22 cellular contexts compared by ENCODE assay signal in the genomic region with DNA sequence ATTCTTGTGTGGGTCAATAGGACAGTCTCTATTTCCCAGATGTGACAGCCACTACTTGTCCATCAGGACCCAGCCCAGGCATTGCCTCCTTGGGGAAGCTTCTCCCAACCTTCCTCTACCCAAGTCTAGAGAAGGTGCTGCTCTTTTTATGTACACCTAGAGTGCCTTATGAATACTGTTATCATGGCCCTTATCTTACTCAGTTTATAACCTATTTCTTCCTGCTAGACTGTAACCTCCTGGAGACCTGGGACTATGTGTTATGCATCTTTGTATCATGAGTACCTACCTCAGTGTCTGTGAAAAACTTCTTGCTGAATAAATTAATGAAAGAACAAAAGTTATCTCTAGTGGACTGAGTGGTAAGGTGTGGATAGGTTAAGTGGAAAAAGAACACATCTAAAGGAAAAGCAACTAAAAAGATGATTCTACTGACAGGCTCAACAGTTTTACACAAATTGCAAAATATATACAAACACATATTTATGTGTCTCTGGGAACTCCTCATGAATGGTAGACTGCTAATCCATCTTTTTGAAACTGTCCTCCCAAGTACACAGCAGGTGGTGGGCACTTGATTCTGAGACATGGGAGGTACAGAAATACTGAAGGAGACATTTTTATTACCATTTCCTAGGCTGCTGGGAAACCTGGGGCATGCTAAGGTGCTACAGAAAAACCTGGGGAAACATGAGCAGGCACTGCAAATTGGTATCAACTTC.
"Had no signal": no experiment of that assay in that cellular context is flagged by ENCODE, and none has a peak within 500 bp of the region (broad histone marks: within the 10 kb centered on the region; RNA-seq: fewer than 3 reads in every experiment).

No MANE protein-coding gene starts in this region.

- H3K4me3 Mint-ChIP-seq: activated CD8-positive, alpha-beta T cell treated with anti-CD3 and anti-CD28 coated beads, Interleukin-2, amount 10 ng/mL, durations not matched to agents 7 days and 5 days; activated T-cell treated with anti-CD3 and anti-CD28 coated beads, Interleukin-2, amount 50 U/mL, for 72 hours; brain; neural progenitor cell; WTC11 had no signal

- H3K9me3 Mint-ChIP-seq: activated naive CD4-positive, alpha-beta T cell treated with anti-CD3 and anti-CD28 coated beads, Interleukin-2, amount 50 U/mL, for 72 hours; activated T-cell treated with anti-CD3 and anti-CD28 coated beads, Interleukin-2, amount 50 U/mL, for 72 hours; brain; neural progenitor cell; WTC11 had no signal

- H3K9ac ChIP-seq: neural progenitor cell had no signal

- DNase-seq: activated CD4-positive, alpha-beta T cell treated with anti-CD3 and anti-CD28 coated beads for 4 hours; activated CD8-positive, alpha-beta memory T cell treated with anti-CD3 and anti-CD28 coated beads, Interleukin-2, amount 50 U/mL, for 4 hours; activated CD8-positive, alpha-beta T cell treated with anti-CD3 and anti-CD28 coated beads, Interleukin-2, amount 10 ng/mL, durations not matched to agents 7 days and 5 days; activated gamma-delta T cell; activated T-cell treated with anti-CD3 and anti-CD28 coated beads, Interleukin-2, amount 50 U/mL, for 72 hours; central memory CD4-positive, alpha-beta T cell; cortex of kidney; effector CD4-positive, alpha-beta T cell; hippocampal formation; kidney; left ventricle myocardium superior; pancreas; sigmoid colon; stimulated activated CD4-positive, alpha-beta T cell treated with anti-CD3 and anti-CD28 coated beads, Interleukin-12 subunit alpha, Interleukin-12 subunit beta, amount 100 ng/mL, for 4 hours; stimulated activated CD4-positive, alpha-beta T cell treated with anti-CD3 and anti-CD28 coated beads, Interleukin-2, amount 100 ng/mL, for 24 hours; T-helper 2 cell had no signal

- H3K27me3 Mint-ChIP-seq: brain had no signal

- ATAC-seq: activated CD8-positive, alpha-beta T cell treated with anti-CD3 and anti-CD28 coated beads, Interleukin-2, amount 10 ng/mL, durations not matched to agents 7 days and 5 days; activated naive CD4-positive, alpha-beta T cell treated with anti-CD3 and anti-CD28 coated beads, Interleukin-2, amount 50 U/mL, for 72 hours; activated T-cell treated with anti-CD3 and anti-CD28 coated beads, Interleukin-2, amount 50 U/mL, for 72 hours; left ventricle myocardium superior; pancreas; WTC11 had no signal

- H3K36me3 Mint-ChIP-seq: activated naive CD4-positive, alpha-beta T cell treated with anti-CD3 and anti-CD28 coated beads, Interleukin-2, amount 50 U/mL, for 72 hours; WTC11 had no signal

- H3K36me3 ChIP-seq: esophagus muscularis mucosa, neural progenitor cell, pancreas, sigmoid colon had no signal

- H3K27me3 ChIP-seq: esophagus muscularis mucosa, neural progenitor cell, pancreas, sigmoid colon had no signal

- H2AFZ ChIP-seq: neural progenitor cell had no signal

- H3K9me3 ChIP-seq: esophagus muscularis mucosa, pancreas, sigmoid colon had no signal

- FAIRE-seq: kidney, pancreas, urothelium cell line had no signal

- H3K4me3 ChIP-seq: esophagus muscularis mucosa, neural progenitor cell, pancreas, sigmoid colon had no signal

- H3K27ac Mint-ChIP-seq: activated CD8-positive, alpha-beta T cell treated with anti-CD3 and anti-CD28 coated beads, Interleukin-2, amount 10 ng/mL, durations not matched to agents 7 days and 5 days; activated T-cell treated with anti-CD3 and anti-CD28 coated beads, Interleukin-2, amount 50 U/mL, for 72 hours; brain; neural progenitor cell; WTC11 had no signal

- H3K27ac ChIP-seq: esophagus muscularis mucosa, neural progenitor cell, pancreas, sigmoid colon had no signal

- H3K4me2 ChIP-seq: neural progenitor cell had no signal
